Comparison of ENCODE assay signal across 25 cellular contexts in the genomic region with DNA sequence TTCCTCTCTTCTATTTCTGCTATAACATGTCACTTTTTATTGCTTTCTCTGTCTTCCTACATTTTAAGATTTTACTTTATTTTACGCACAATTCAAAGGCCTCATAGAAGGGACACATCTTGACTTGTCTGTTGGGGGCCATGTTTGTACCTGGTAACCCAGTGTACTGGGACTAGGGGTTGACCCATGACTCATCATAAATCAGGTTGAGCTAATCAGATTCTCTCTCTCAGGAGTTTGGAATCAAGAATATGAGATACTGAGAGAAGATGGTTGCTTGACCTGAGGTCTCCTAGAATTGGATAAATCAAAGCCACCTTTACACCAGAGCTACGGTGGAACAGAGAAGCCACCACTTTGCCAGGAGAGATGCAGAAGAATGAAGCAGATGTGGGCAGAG.
"Had no signal": no experiment of that assay in that cellular context is flagged by ENCODE, and none has a peak within 500 bp of the region (broad histone marks: within the 10 kb centered on the region; RNA-seq: fewer than 3 reads in every experiment).

No MANE protein-coding gene starts in this region.

- H3K4me3 ChIP-seq: colonic mucosa, esophagus squamous epithelium, gastrocnemius medialis, heart right ventricle, left lung, lower lobe of right lung, mucosa of descending colon had no signal

- DNase-seq: colonic mucosa; cortex of kidney; effector CD8-positive, alpha-beta T cell; effector memory CD8-positive, alpha-beta T cell; endodermal cell; erythroblast; esophagus squamous epithelium; foreskin fibroblast; foreskin melanocyte; gastrocnemius medialis; glutamatergic neuron; head of caudate nucleus; heart right ventricle; hippocampal formation; left cardiac atrium; left lung; left ventricle myocardium superior; lower lobe of right lung; mesenchymal stem cell; mucosa of descending colon had no signal

- H3K36me3 ChIP-seq: colonic mucosa, esophagus squamous epithelium, gastrocnemius medialis, heart right ventricle, left lung, lower lobe of right lung had no signal

- H3K27ac ChIP-seq: colonic mucosa, epithelial cell of prostate, esophagus squamous epithelium, gastrocnemius medialis, heart right ventricle, left lung, lower lobe of right lung had no signal

- H3K4me1 ChIP-seq: colonic mucosa, esophagus squamous epithelium, gastrocnemius medialis, left lung, lower lobe of right lung had no signal

- FAIRE-seq: endometrium, islet of Langerhans, keratinocyte had no signal

- H3K9me3 ChIP-seq: colonic mucosa, esophagus squamous epithelium, gastrocnemius medialis, heart right ventricle, left lung, lower lobe of right lung, mucosa of descending colon had no signal

- H3K27me3 ChIP-seq: colonic mucosa, esophagus squamous epithelium, gastrocnemius medialis, heart right ventricle, left lung had no signal

- ATAC-seq: effector memory CD8-positive, alpha-beta T cell; esophagus mucosa; gastrocnemius medialis; heart right ventricle; left cardiac atrium; left lung; left ventricle myocardium superior; lower lobe of right lung; mucosa of descending colon had no signal
